Comparison of ENCODE assay signal across 8 cellular contexts in the genomic region with DNA sequence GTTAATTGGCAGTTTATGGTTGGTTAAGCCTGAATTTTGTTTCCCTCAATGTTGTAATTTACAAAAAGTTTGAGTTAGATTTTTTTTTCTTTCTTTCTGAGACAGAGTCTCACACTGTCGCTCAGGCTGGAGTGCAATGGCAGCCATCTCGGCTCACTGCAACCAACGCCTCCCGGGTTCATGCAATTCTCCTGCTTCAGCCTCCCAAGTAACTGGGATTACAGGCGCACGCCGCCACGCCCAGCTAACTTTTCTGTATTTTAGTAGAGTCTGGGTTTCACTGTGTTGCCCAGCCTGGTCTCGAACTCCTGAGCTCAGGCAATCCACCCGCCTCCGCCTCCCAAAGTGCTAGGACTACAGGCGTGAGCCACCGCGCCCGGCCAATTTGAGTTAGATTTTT. TPM values are rescaled to one million over a fixed set of nuclear protein-coding genes. Genes with fewer than 3 reads are reported as not detected.
DNase-seq lines count a peak whose midpoint lies in the region; ATAC-seq, FAIRE-seq and TF ChIP-seq lines count a peak whose summit lies in the region.

No MANE protein-coding gene starts in this region.

- H3K27ac ChIP-seq in A549 = no peak overlapping the region
- H3K27ac ChIP-seq in HEK293 (ENCODE audit: extremely low read depth, low read depth, low read length) = no peak overlapping the region
- no peak overlapping the region for H3K27ac ChIP-seq in colonic mucosa

- in situ Hi-C loops in astrocyte of the cerebellum (cut with HindIII; ENCODE audit: low sequenced_read_pairs) = no loop called here

- peaks cover 3% of the 10 kb centered on the region for H3K36me3 Mint-ChIP-seq in mesothelial cell of epicardium

- H3K27me3 ChIP-seq in colonic mucosa = no peaks in the 10 kb centered on the region

- CTCF ChIA-PET in A549 (lab: Yijun Ruan, JAX) (interaction anchor here (1.0 to 1.5 kb wide), 3 partner anchors 10 to 47 kb away, joined by 3 to 4 read pairs (median 4); no protein-coding TSS in a partner anchor), HEK293 (lab: Yijun Ruan, JAX) (no interaction called here)

- no peaks in the 10 kb centered on the region for H3K4me1 ChIP-seq in A549
- H3K4me1 ChIP-seq in HEK293 (ENCODE audit: control insufficient read depth, insufficient read depth, low read length) = peaks cover 9% of the 10 kb centered on the region
- H3K4me1 ChIP-seq in colonic mucosa = no peaks in the 10 kb centered on the region

- peaks cover 32% of the 10 kb centered on the region for H3K4me1 Mint-ChIP-seq in mesothelial cell of epicardium

- peak overlapping the region; percentile 99 for H3K4me3 Mint-ChIP-seq in mesothelial cell of epicardium

- H3K27ac Mint-ChIP-seq in mesothelial cell of epicardium = peak overlapping the region; percentile 98

- ATAC-seq in A549 (no peak), GM21619 (IDR thresholded peaks at IDR 0.05; ENCODE audit: unreplicated experiment) (no peak)

- no peak for TF ChIP-seq CTCF in A549 (IDR thresholded peaks at IDR 0.05)
- no peak for TF ChIP-seq CTCF in HEK293 (tag by site-specific recombination; IDR thresholded peaks at IDR 0.05)
- no peak for TF ChIP-seq CTCF in astrocyte of the cerebellum (IDR thresholded peaks at IDR 0.05; ENCODE audit: low read depth, low read length, missing control alignments)
- no peak for TF ChIP-seq CTCF in mesothelial cell of epicardium (IDR thresholded peaks at IDR 0.05; ENCODE audit: unreplicated experiment)
- no peak for TF ChIP-seq CTCF in colonic mucosa (IDR thresholded peaks at IDR 0.05)

- 98% methylated on average over 15 of the region's 15 CpGs for WGBS in A549 (ENCODE audit: missing lambda C conversion rate)

- peaks cover 13% of the 10 kb centered on the region; the same call in 2 of the 3 replicates for H3K9me3 ChIP-seq in A549
- H3K9me3 ChIP-seq in HEK293 (ENCODE audit: control insufficient read depth, insufficient read depth, low read depth, low read length) = no peaks in the 10 kb centered on the region
- no peaks in the 10 kb centered on the region for H3K9me3 ChIP-seq in colonic mucosa

- intact Hi-C loops in colonic mucosa (cut with DNase I) = loop anchor here (10.0 kb wide), 1 partner anchor 101 kb away; a partner anchor contains a TSS

- H3K4me3 ChIP-seq in A549 (peak overlapping the region; percentile 97), HEK293 (ENCODE audit: low read depth, low read length) (peak overlapping the region; percentile 78), astrocyte of the cerebellum (ENCODE audit: low read depth, low read length) (peak overlapping the region; percentile 64), colonic mucosa (no peak overlapping the region)

- no peak for TF ChIP-seq RAD21 in A549 (conservative IDR thresholded peaks at IDR 0.05 in 1 of 2, IDR thresholded peaks at IDR 0.05 in 1 of 2)

- no peak for TF ChIP-seq POLR2A in A549 (IDR thresholded peaks at IDR 0.05; ENCODE audit: low read length)

- H3K9ac ChIP-seq in colonic mucosa (ENCODE audit: low read depth in 2 of 2, low read length in 2 of 2) = peak overlapping the region in 1 of 2 donors; percentile 74

- no peak for TF ChIP-seq EP300 in A549 (IDR thresholded peaks at IDR 0.05)

- no peak for FAIRE-seq in A549 (lab: Jason Lieb, UNC)

- H3K4me2 ChIP-seq in A549 = peak overlapping the region; percentile 81

- H3K9me3 Mint-ChIP-seq in mesothelial cell of epicardium = no peaks in the 10 kb centered on the region

- POLR2A ChIA-PET in A549 (lab: Yijun Ruan, JAX) (interaction anchor here (1.3 kb wide), 1 partner anchor 102 kb away, joined by 10 read pairs; a partner anchor contains a TSS), HEK293 (lab: Yijun Ruan, JAX) (interaction anchor here (1.3 to 1.7 kb wide), 3 partner anchors 15 to 238 kb away, joined by 4 to 11 read pairs (median 4); a partner anchor contains a TSS)

- no peaks in the 10 kb centered on the region for H3K27me3 Mint-ChIP-seq in mesothelial cell of epicardium (ENCODE audit: low read depth)

- no peaks in the 10 kb centered on the region; a peak in 1 of 3 replicates for H3K36me3 ChIP-seq in HEK293 (ENCODE audit: control insufficient read depth in 2 of 2, insufficient read depth in 1 of 2, low read length in 2 of 2)
- no peaks in the 10 kb centered on the region for H3K36me3 ChIP-seq in colonic mucosa

- DNase-seq in A549 (ENCODE audit: low read depth in 1 of 2, low spot score in 1 of 2) (no peak), astrocyte of the cerebellum (ENCODE audit: low read depth) (no peak), mesothelial cell of epicardium (ENCODE audit: low spot score in 2 of 2, unreplicated experiment in 2 of 2) (no peak), colonic mucosa (no peak), OCI-M2 (lab: John Stamatoyannopoulos, UW; ENCODE audit: unreplicated experiment) (no peak), activated gamma-delta T cell (lab: John Stamatoyannopoulos, UW) (no peak)

TF ChIP-seq in A549, 52 proteins besides CTCF, POLR2A, EP300 and RAD21:
- TF ChIP-seq, protein P1, sequence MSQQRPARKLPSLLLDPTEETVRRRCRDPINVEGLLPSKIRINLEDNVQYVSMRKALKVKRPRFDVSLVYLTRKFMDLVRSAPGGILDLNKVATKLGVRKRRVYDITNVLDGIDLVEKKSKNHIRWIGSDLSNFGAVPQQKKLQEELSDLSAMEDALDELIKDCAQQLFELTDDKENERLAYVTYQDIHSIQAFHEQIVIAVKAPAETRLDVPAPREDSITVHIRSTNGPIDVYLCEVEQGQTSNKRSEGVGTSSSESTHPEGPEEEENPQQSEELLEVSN (IDR thresholded peaks at IDR 0.05; ENCODE audit: borderline replicate concordance, low read depth) = no peak
- TF ChIP-seq, protein P2, sequence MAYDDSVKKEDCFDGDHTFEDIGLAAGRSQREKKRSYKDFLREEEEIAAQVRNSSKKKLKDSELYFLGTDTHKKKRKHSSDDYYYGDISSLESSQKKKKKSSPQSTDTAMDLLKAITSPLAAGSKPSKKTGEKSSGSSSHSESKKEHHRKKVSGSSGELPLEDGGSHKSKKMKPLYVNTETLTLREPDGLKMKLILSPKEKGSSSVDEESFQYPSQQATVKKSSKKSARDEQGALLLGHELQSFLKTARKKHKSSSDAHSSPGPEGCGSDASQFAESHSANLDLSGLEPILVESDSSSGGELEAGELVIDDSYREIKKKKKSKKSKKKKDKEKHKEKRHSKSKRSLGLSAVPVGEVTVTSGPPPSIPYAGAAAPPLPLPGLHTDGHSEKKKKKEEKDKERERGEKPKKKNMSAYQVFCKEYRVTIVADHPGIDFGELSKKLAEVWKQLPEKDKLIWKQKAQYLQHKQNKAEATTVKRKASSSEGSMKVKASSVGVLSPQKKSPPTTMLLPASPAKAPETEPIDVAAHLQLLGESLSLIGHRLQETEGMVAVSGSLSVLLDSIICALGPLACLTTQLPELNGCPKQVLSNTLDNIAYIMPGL (CRISPR knock-in tag; IDR thresholded peaks at IDR 0.05; ENCODE audit: borderline replicate concordance) = no peak
- no peak for TF ChIP-seq FOSB (CRISPR knock-in tag; IDR thresholded peaks at IDR 0.05)
- TF ChIP-seq CHD2 (IDR thresholded peaks at IDR 0.05; ENCODE audit: low read length, partially characterized antibody) = no peak
TF ChIP-seq in A549: peak in this region for 0.

TF ChIP-seq in HEK293, 187 proteins besides CTCF, POLR2A, EP300 and RAD21:
- TF ChIP-seq ZFP69B (tag by site-specific recombination; IDR thresholded peaks at IDR 0.05) (no peak), ZBTB7A (tag by site-specific recombination; IDR thresholded peaks at IDR 0.05; ENCODE audit: low read depth) (no peak), ZNF416 (tag by site-specific recombination; IDR thresholded peaks at IDR 0.05) (no peak), ZNF138 (tag by site-specific recombination; IDR thresholded peaks at IDR 0.05; ENCODE audit: borderline replicate concordance) (no peak), ZNF366 (tag by site-specific recombination; conservative IDR thresholded peaks at IDR 0.05) (no peak), TRIM28 (IDR thresholded peaks at IDR 0.05; ENCODE audit: borderline replicate concordance, low read length) (no peak), ZNF626 (tag by site-specific recombination; IDR thresholded peaks at IDR 0.05) (no peak), ZFP41 (tag by site-specific recombination; IDR thresholded peaks at IDR 0.05; ENCODE audit: borderline replicate concordance) (no peak), ZNF558 (tag by site-specific recombination; IDR thresholded peaks at IDR 0.05) (no peak), GLI4 (tag by site-specific recombination; IDR thresholded peaks at IDR 0.05) (no peak)

RNA-seq across cellular contexts. Expression of a gene that starts 0.9 kb away (rescaled TPM):
- polyA plus RNA-seq in A549 (2011; rRNA removed) (5.2 TPM in 2 replicates), A549 (2017; fragmentation: RNase III; extraction: RNeasy Plus Mini Kit Qiagen cat#74134 plus additional on column Dnase treatment) (2.5 to 3.1 TPM (median 3.1 TPM) in 3 replicates)
- 1.7 and 2.0 TPM in 2 replicates for polyA plus RNA-seq in A549 (2012; cell fraction: cytosol; rRNA removed)
- 0.77 and 1.4 TPM in 2 replicates for polyA plus RNA-seq in A549 (2012; cell fraction: nucleus; rRNA removed)
- 2.3 and 2.8 TPM in 2 replicates for polyA minus RNA-seq in A549 (2011; rRNA and poly(A)+ RNA removed)
- total RNA-seq in mesothelial cell of epicardium (6.7 to 7.6 TPM (median 7.3 TPM) in 3 replicates), colonic mucosa (1 to 10 TPM; 5.0 to 7.1 TPM)
